24 cellular contexts compared by ENCODE assay signal in genomic region chr1:189356206-189356605, GRCh38.
DNase-seq lines count a peak whose midpoint lies in the region; ATAC-seq, FAIRE-seq and TF ChIP-seq lines count a peak whose summit lies in the region.
"Had no signal": no experiment of that assay in that cellular context is flagged by ENCODE, and none has a peak within 500 bp of the region (broad histone marks: within the 10 kb centered on the region; RNA-seq: fewer than 3 reads in every experiment).

No MANE protein-coding gene starts in this region.

- no peak overlapping the region for H3K9ac ChIP-seq in HepG2 (ENCODE audit: insufficient read depth, low read depth, low read length)
- H3K9ac ChIP-seq in MM.1S (ENCODE audit: low read length), result no peak overlapping the region
- H3K9ac ChIP-seq: BLaER1 treated with 17β-estradiol and CSF1 and Interleukin-3, amounts not matched to agents 10 nM and 100 nM had no signal

- FAIRE-seq in HepG2 (lab: Jason Lieb, UNC) (no peak), RCC 7860 (lab: Jason Lieb, UNC) (no peak)
- FAIRE-seq: A549, G401.6, GM12878 had no signal

- H3K36me3 ChIP-seq in HepG2 (replicated peaks in 1 of 2; ENCODE audit: control insufficient read depth in 1 of 2, insufficient read depth in 2 of 2, low read length in 2 of 2) (no peaks in the 10 kb centered on the region), right lobe of liver (no peaks in the 10 kb centered on the region), mucosa of descending colon (ENCODE audit: low read depth) (no peaks in the 10 kb centered on the region), MM.1S (replicated peaks; ENCODE audit: insufficient read depth, low read length) (no peaks in the 10 kb centered on the region)
- H3K36me3 ChIP-seq: BE2C; BLaER1 treated with 17β-estradiol and CSF1 and Interleukin-3, amounts not matched to agents 10 nM and 100 nM had no signal

- H3K9me2 ChIP-seq in MM.1S (replicated peaks; ENCODE audit: insufficient read depth, low read length), result no peaks in the 10 kb centered on the region

- no peaks in the 10 kb centered on the region for H3K27me3 ChIP-seq in HepG2 (ENCODE audit: control insufficient read depth in 1 of 2, insufficient read depth in 2 of 2, low read length in 2 of 2)
- no peaks in the 10 kb centered on the region for H3K27me3 ChIP-seq in right lobe of liver
- no peaks in the 10 kb centered on the region for H3K27me3 ChIP-seq in MM.1S (replicated peaks; ENCODE audit: insufficient read depth, low read length)
- H3K27me3 ChIP-seq: BE2C; BLaER1 treated with 17β-estradiol and CSF1 and Interleukin-3, amounts not matched to agents 10 nM and 100 nM had no signal

- in situ Hi-C loops in HepG2 (cut with HindIII; ENCODE audit: extremely low pct_ligation_motif_present, low pct_unique_long_range_greater_than_20kb), result no loop called here
- in situ Hi-C loops in G401 (cut with HindIII; ENCODE audit: low sequenced_read_pairs), result no loop called here

- TF ChIP-seq CTCF in HepG2 (CRISPR knock-in tag; IDR thresholded peaks at IDR 0.05), result no peak
- TF ChIP-seq CTCF in right lobe of liver (IDR thresholded peaks at IDR 0.05), result no peak
- TF ChIP-seq CTCF in VCaP (conservative IDR thresholded peaks at IDR 0.05), result no peak
- no peak for TF ChIP-seq CTCF in mucosa of descending colon (IDR thresholded peaks at IDR 0.05)
- no peak for TF ChIP-seq CTCF in MM.1S (IDR thresholded peaks at IDR 0.05; ENCODE audit: low read length)

- no peak for TF ChIP-seq EP300 in HepG2 (IDR thresholded peaks at IDR 0.05; ENCODE audit: low read depth in 2 of 2, low read length in 2 of 2)
- no peak for TF ChIP-seq EP300 in HepG2 (CRISPR knock-in tag; IDR thresholded peaks at IDR 0.05; ENCODE audit: borderline replicate concordance)

- ATAC-seq in HepG2, result no peak
- ATAC-seq in right lobe of liver, result no peak
- ATAC-seq in mucosa of descending colon, result peak; percentile 64
- ATAC-seq: A549, GM12878, GM23338, HCT116 had no signal

- H3K4me1 ChIP-seq in HepG2 (ENCODE audit: insufficient read depth, low read length), result 0 out of 2 replicates have a peak, but pooled peaks cover 5% of the 10 kb centered on the region
- no peaks in the 10 kb centered on the region for H3K4me1 ChIP-seq in right lobe of liver
- H3K4me1 ChIP-seq in mucosa of descending colon (ENCODE audit: low read depth), result no peaks in the 10 kb centered on the region
- H3K4me1 ChIP-seq in MM.1S (ENCODE audit: low read length), result no peaks in the 10 kb centered on the region
- H3K4me1 ChIP-seq: A549; BE2C; BLaER1 treated with 17β-estradiol and CSF1 and Interleukin-3, amounts not matched to agents 10 nM and 100 nM had no signal

- H2AFZ ChIP-seq in HepG2 (ENCODE audit: low read length), result no peak overlapping the region
- no peak overlapping the region for H2AFZ ChIP-seq in MM.1S (ENCODE audit: low read length)
- H2AFZ ChIP-seq: GM23338 had no signal

- CTCF ChIA-PET in HepG2 (lab: Yijun Ruan, JAX; ENCODE audit: low intra/inter-chr PET ratio, low total read pairs), result no interaction called here

- H3K9me3 ChIP-seq in HepG2 (ENCODE audit: low read length), result no peaks in the 10 kb centered on the region
- H3K9me3 ChIP-seq in right lobe of liver, result no peaks in the 10 kb centered on the region
- H3K9me3 ChIP-seq in mucosa of descending colon, result no peaks in the 10 kb centered on the region
- H3K9me3 ChIP-seq in MM.1S (replicated peaks; ENCODE audit: insufficient read depth, low read length), result no peaks in the 10 kb centered on the region
- H3K9me3 ChIP-seq: A549; BE2C; BLaER1 treated with 17β-estradiol and CSF1 and Interleukin-3, amounts not matched to agents 10 nM and 100 nM had no signal

- DNase-seq in HepG2 (ENCODE audit: low spot score), result peak; percentile 3
- no peak for DNase-seq in right lobe of liver
- peak; percentile 18 for DNase-seq in HT-29 (ENCODE audit: low spot score)
- DNase-seq in mucosa of descending colon, result no peak
- DNase-seq in MM.1S, result no peak
- DNase-seq in RCC 7860 (ENCODE audit: low spot score), result no peak
- DNase-seq in G401 (ENCODE audit: low spot score), result no peak
- DNase-seq: 8988T; ACHN; AML-193; BE2C; Calu3; CD4-positive, alpha-beta memory T cell; COR-L47; DMS153; DMS79 treated with DMSO at 0.1 percent for 48 hours; H9 had no signal

- TF ChIP-seq POLR2A in HepG2 (IDR thresholded peaks at IDR 0.05; ENCODE audit: insufficient read depth in 1 of 2, low read depth in 2 of 2, low read length in 2 of 2), result no peak
- TF ChIP-seq POLR2A in right lobe of liver (IDR thresholded peaks at IDR 0.05), result no peak

- H3K79me2 ChIP-seq in HepG2 (ENCODE audit: insufficient read depth, low read length) (no peaks in the 10 kb centered on the region), MM.1S (ENCODE audit: low read length) (no peaks in the 10 kb centered on the region)

- no peaks in the 10 kb centered on the region for H3F3A ChIP-seq in MM.1S (ENCODE audit: insufficient read depth, low read length)

- H3K27ac ChIP-seq in HepG2 (ENCODE audit: extremely low read length, insufficient read depth, low read length) (no peak overlapping the region), right lobe of liver (no peak overlapping the region), VCaP (peak overlapping the region; percentile 70), MM.1S (ENCODE audit: low read length) (no peak overlapping the region)
- H3K27ac ChIP-seq: A549; BLaER1 treated with 17β-estradiol and CSF1 and Interleukin-3, amounts not matched to agents 10 nM and 100 nM had no signal

- TF ChIP-seq RAD21 in HepG2 (CRISPR knock-in tag; IDR thresholded peaks at IDR 0.05), result no peak

- POLR2A ChIA-PET in HepG2 (lab: Yijun Ruan, JAX), result no interaction called here

- H4K20me1 ChIP-seq in HepG2 (ENCODE audit: insufficient read depth, low read length) (no peaks in the 10 kb centered on the region), MM.1S (ENCODE audit: insufficient read depth, low read length) (no peaks in the 10 kb centered on the region)
- H4K20me1 ChIP-seq: BLaER1 treated with 17β-estradiol and CSF1 and Interleukin-3, amounts not matched to agents 10 nM and 100 nM had no signal

- BruUV-seq in HepG2 (replicated peaks; lab: Mats Ljungman, UMichigan), result no TSS peak

- H3K4me3 ChIP-seq in HepG2 (replicated peaks in 1 of 3; ENCODE audit: insufficient read depth in 1 of 3, low read depth in 2 of 3, low read length in 3 of 3) (no peak overlapping the region), right lobe of liver (no peak overlapping the region), mucosa of descending colon (no peak overlapping the region), MM.1S (ENCODE audit: low read length) (no peak overlapping the region)
- H3K4me3 ChIP-seq: A549; BLaER1 treated with 17β-estradiol and CSF1 and Interleukin-3, amounts not matched to agents 10 nM and 100 nM; GM12878; GM23338 had no signal

- intact Hi-C loops in HepG2 (cut with micrococcal nuclease; ENCODE audit: unreplicated experiment) (no loop called here), right lobe of liver (cut with DNase I) (no loop called here), mucosa of descending colon (cut with DNase I, micrococcal nuclease) (no loop called here)

- no peak overlapping the region for H3K4me2 ChIP-seq in HepG2 (ENCODE audit: low read depth, low read length)
- H3K4me2 ChIP-seq in MM.1S (ENCODE audit: low read depth, low read length), result no peak overlapping the region
- H3K4me2 ChIP-seq: A549; BLaER1 treated with 17β-estradiol and CSF1 and Interleukin-3, amounts not matched to agents 10 nM and 100 nM; GM23338 had no signal

TF ChIP-seq in HepG2, 621 proteins besides CTCF, POLR2A, EP300 and RAD21 (continues in another document):
- TF ChIP-seq, protein P1, sequence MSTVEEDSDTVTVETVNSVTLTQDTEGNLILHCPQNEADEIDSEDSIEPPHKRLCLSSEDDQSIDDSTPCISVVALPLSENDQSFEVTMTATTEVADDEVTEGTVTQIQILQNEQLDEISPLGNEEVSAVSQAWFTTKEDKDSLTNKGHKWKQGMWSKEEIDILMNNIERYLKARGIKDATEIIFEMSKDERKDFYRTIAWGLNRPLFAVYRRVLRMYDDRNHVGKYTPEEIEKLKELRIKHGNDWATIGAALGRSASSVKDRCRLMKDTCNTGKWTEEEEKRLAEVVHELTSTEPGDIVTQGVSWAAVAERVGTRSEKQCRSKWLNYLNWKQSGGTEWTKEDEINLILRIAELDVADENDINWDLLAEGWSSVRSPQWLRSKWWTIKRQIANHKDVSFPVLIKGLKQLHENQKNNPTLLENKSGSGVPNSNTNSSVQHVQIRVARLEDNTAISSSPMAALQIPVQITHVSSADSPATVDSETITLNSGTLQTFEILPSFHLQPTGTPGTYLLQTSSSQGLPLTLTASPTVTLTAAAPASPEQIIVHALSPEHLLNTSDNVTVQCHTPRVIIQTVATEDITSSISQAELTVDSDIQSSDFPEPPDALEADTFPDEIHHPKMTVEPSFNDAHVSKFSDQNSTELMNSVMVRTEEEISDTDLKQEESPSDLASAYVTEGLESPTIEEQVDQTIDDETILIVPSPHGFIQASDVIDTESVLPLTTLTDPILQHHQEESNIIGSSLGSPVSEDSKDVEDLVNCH (CRISPR knock-in tag; IDR thresholded peaks at IDR 0.05), result no peak
- TF ChIP-seq SOX13 (IDR thresholded peaks at IDR 0.05) (no peak), SOX13 (CRISPR knock-in tag; conservative IDR thresholded peaks at IDR 0.05 in 1 of 2, IDR thresholded peaks at IDR 0.05 in 1 of 2) (peak in 1 of 2 experiments; percentile 14; a peak in 1 of 4 replicates), ZMYM4 (CRISPR knock-in tag; IDR thresholded peaks at IDR 0.05) (no peak)
- TF ChIP-seq, protein P2, sequence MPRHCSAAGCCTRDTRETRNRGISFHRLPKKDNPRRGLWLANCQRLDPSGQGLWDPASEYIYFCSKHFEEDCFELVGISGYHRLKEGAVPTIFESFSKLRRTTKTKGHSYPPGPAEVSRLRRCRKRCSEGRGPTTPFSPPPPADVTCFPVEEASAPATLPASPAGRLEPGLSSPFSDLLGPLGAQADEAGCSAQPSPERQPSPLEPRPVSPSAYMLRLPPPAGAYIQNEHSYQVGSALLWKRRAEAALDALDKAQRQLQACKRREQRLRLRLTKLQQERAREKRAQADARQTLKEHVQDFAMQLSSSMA (CRISPR knock-in tag; IDR thresholded peaks at IDR 0.05), result no peak

Comparison
In these comparisons a context has a peak if more than half of its experiments do, and no peak if none do; other contexts are left out.
1. DNase-seq: peak in HepG2 (single experiment) and HT-29 (single experiment); none in right lobe of liver (0 of 3), mucosa of descending colon (0 of 3), MM.1S (single experiment), RCC 7860 (single experiment) and G401 (single experiment).